11 cellular contexts compared by ENCODE assay signal in genomic region chr2:159140070-159140774, GRCh38.
A peak's percentile ranks its signal among the peaks of the same experiment; 100 is the strongest.
DNase-seq lines count a peak whose midpoint lies in the region; ATAC-seq and TF ChIP-seq lines count a peak whose summit lies in the region.
"Had no signal": no experiment of that assay in that cellular context is flagged by ENCODE, and none has a peak within 500 bp of the region (broad histone marks: within the 10 kb centered on the region; RNA-seq: fewer than 3 reads in every experiment).

No MANE protein-coding gene starts in this region.

- no peak for TF ChIP-seq POLR2A in esophagus squamous epithelium (IDR thresholded peaks at IDR 0.05)

- H3K27me3 ChIP-seq in right cardiac atrium (ENCODE audit: control insufficient read depth, insufficient read depth) (no peaks in the 10 kb centered on the region), esophagus squamous epithelium (no peaks in the 10 kb centered on the region)
- no peaks in the 10 kb centered on the region for H3K27me3 ChIP-seq in naive thymus-derived CD4-positive, alpha-beta T cell (ENCODE audit: control insufficient read depth in 2 of 2, insufficient read depth in 2 of 2, low read length in 2 of 2)
- H3K27me3 ChIP-seq: BLaER1, MG63, ovary had no signal

- no peaks in the 10 kb centered on the region for H3K36me3 ChIP-seq in esophagus squamous epithelium
- no peaks in the 10 kb centered on the region for H3K36me3 ChIP-seq in naive thymus-derived CD4-positive, alpha-beta T cell (ENCODE audit: control insufficient read depth in 2 of 3, insufficient read depth in 3 of 3, low read length in 3 of 3)
- H3K36me3 ChIP-seq: BLaER1, MG63, ovary had no signal

- WGBS in right cardiac atrium, result 92% methylated on average over 2 of the region's 2 CpGs
- 23 to 44% methylated on average over 1 to 2 of the region's 2 CpGs for WGBS in esophagus squamous epithelium, 2 donors

- ATAC-seq in right cardiac atrium, result no peak
- no peak for ATAC-seq in Right ventricle myocardium inferior
- ATAC-seq in naive thymus-derived CD4-positive, alpha-beta T cell, result no peak
- no peak for ATAC-seq in HG03025 (IDR thresholded peaks at IDR 0.05; ENCODE audit: low FRiP score, unreplicated experiment)

- CTCF ChIA-PET in naive thymus-derived CD4-positive, alpha-beta T cell (lab: Charles Lee), result no interaction called here
- CTCF ChIA-PET in Calu3 (lab: Charles Lee), result interaction anchor here (0.6 to 1.3 kb wide), 2 partner anchors 12 to 15 kb away, joined by 3 to 4 read pairs; no protein-coding TSS in a partner anchor

- H3K27ac Mint-ChIP-seq in naive thymus-derived CD4-positive, alpha-beta T cell, result no peak overlapping the region
- no peak overlapping the region for H3K27ac Mint-ChIP-seq in Calu3 (ENCODE audit: unreplicated experiment)

- TF ChIP-seq CTCF in esophagus squamous epithelium (IDR thresholded peaks at IDR 0.05) (no peak), Calu3 (IDR thresholded peaks at IDR 0.05; ENCODE audit: unreplicated experiment) (no peak)

- H3K9me3 Mint-ChIP-seq in naive thymus-derived CD4-positive, alpha-beta T cell, result peaks cover 0 to 1% (median 0%) of the 10 kb centered on the region in 11 donors
- no peaks in the 10 kb centered on the region for H3K9me3 Mint-ChIP-seq in Calu3 (ENCODE audit: low read depth, unreplicated experiment)

- intact Hi-C loops in right cardiac atrium (cut with DNase I), result no loop called here
- intact Hi-C loops in Right ventricle myocardium inferior (cut with DNase I), result no loop called here
- intact Hi-C loops in esophagus squamous epithelium (cut with DNase I), result no loop called here
- intact Hi-C loops in naive thymus-derived CD4-positive, alpha-beta T cell (cut with micrococcal nuclease), result no loop called here
- intact Hi-C loops in Calu3 (cut with micrococcal nuclease; ENCODE audit: unreplicated experiment), result no loop called here

- H3K9me3 ChIP-seq in right cardiac atrium (ENCODE audit: control insufficient read depth, low read length) (no peaks in the 10 kb centered on the region), esophagus squamous epithelium (no peaks in the 10 kb centered on the region)
- H3K9me3 ChIP-seq in naive thymus-derived CD4-positive, alpha-beta T cell (ENCODE audit: control insufficient read depth in 2 of 3, low read length in 3 of 3), result no peaks in the 10 kb centered on the region
- H3K9me3 ChIP-seq: BLaER1, MG63, ovary had no signal

- DNase-seq in right cardiac atrium, result no peak
- DNase-seq in Right ventricle myocardium inferior (ENCODE audit: missing footprints), result no peak
- peak; percentile 37 for DNase-seq in SIG-M5 (lab: John Stamatoyannopoulos, UW)
- no peak for DNase-seq in esophagus squamous epithelium (lab: John Stamatoyannopoulos, UW)
- no peak for DNase-seq in iPS-NIHi7 (ENCODE audit: extremely low spot score)
- DNase-seq in naive thymus-derived CD4-positive, alpha-beta T cell, result no peak
- DNase-seq in Calu3, result no peak
- DNase-seq: MG63, ovary had no signal

- H3K27ac ChIP-seq in right cardiac atrium (ENCODE audit: low read length), result peak overlapping the region; percentile 61
- H3K27ac ChIP-seq in esophagus squamous epithelium, result peak overlapping the region in 3 of 4 donors; percentile 34 to 86 (median 79)
- no peak overlapping the region for H3K27ac ChIP-seq in naive thymus-derived CD4-positive, alpha-beta T cell (ENCODE audit: low read depth, low read length)
- H3K27ac ChIP-seq: BLaER1, ovary had no signal

- H3K4me3 ChIP-seq in right cardiac atrium (ENCODE audit: low read length), result no peak overlapping the region
- no peak overlapping the region for H3K4me3 ChIP-seq in esophagus squamous epithelium
- H3K4me3 ChIP-seq in naive thymus-derived CD4-positive, alpha-beta T cell (ENCODE audit: low read length), result no peak overlapping the region
- H3K4me3 ChIP-seq: BLaER1, MG63, ovary had no signal

- H3K27me3 Mint-ChIP-seq in naive thymus-derived CD4-positive, alpha-beta T cell, result peaks cover 0 to 14% (median 8%) of the 10 kb centered on the region in 5 donors
- H3K27me3 Mint-ChIP-seq in Calu3 (ENCODE audit: unreplicated experiment), result no peaks in the 10 kb centered on the region

- POLR2A ChIA-PET in naive thymus-derived CD4-positive, alpha-beta T cell (lab: Charles Lee), result interaction anchor here (1.1 kb wide), 1 partner anchor 10 kb away, joined by 3 read pairs; no protein-coding TSS in a partner anchor

- H3K4me3 Mint-ChIP-seq in naive thymus-derived CD4-positive, alpha-beta T cell, result no peak overlapping the region
- H3K4me3 Mint-ChIP-seq in Calu3 (ENCODE audit: low read depth, unreplicated experiment), result no peak overlapping the region

- H3K4me1 Mint-ChIP-seq in naive thymus-derived CD4-positive, alpha-beta T cell, result peaks cover 0 to 8% (median 0%) of the 10 kb centered on the region in 7 donors
- H3K4me1 Mint-ChIP-seq in Calu3 (ENCODE audit: low read depth, unreplicated experiment), result peaks cover 35% of the 10 kb centered on the region

- no peaks in the 10 kb centered on the region for H3K36me3 Mint-ChIP-seq in naive thymus-derived CD4-positive, alpha-beta T cell
- no peaks in the 10 kb centered on the region for H3K36me3 Mint-ChIP-seq in Calu3 (ENCODE audit: insufficient read depth, unreplicated experiment)

- H3K4me1 ChIP-seq in right cardiac atrium (ENCODE audit: control insufficient read depth, insufficient read depth, low read length) (peaks cover 19% of the 10 kb centered on the region), esophagus squamous epithelium (peaks cover 22 to 73% (median 35%) of the 10 kb centered on the region in 3 donors)
- H3K4me1 ChIP-seq in naive thymus-derived CD4-positive, alpha-beta T cell (ENCODE audit: control insufficient read depth in 2 of 2, insufficient read depth in 2 of 2, low read length in 2 of 2), result peaks cover 0 to 11% of the 10 kb centered on the region in 2 donors
- H3K4me1 ChIP-seq: BLaER1 had no signal

- BruUV-seq in Calu3 (replicated peaks; lab: Mats Ljungman, UMichigan), result no TSS peak
